12 cellular contexts compared by ENCODE assay signal in the genomic region with DNA sequence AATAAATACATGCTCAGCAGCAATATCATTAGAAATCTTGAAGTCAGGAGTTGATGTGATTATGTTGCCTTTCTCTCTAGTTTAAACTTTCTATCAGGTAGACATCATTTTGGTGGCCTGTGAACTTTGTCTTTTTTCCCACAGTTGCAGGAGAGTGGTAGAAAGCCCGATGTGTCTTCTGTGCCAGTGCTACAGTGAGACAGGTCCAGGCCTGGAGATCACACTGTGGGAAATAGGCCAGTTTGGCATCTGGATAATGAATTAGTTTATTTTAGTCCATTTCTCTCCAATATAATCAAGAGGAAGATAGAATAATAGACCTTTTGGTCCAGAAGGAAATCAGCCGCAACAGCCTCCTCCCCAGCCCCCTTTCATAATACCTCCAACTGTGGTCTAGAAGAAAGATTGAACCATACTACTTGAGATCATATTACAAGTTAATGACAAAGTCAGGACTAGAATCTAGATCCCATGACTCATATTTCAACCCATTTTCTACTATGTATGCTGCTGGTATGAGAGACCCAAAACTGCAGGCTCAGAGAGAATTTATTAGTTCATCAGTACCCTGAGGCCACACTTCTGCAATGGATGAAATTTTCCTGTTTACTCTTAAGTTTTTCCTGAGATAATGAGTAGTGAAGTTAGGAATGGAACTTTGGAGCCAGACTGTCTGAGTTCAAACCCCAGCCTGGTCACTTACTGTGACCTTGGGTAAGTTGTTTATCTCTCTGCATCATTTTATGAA. TPM values are rescaled to one million over a fixed set of nuclear protein-coding genes. Genes with fewer than 3 reads are reported as not detected.
DNase-seq lines count a peak whose midpoint lies in the region; ATAC-seq and TF ChIP-seq lines count a peak whose summit lies in the region.
"Had no signal": no experiment of that assay in that cellular context is flagged by ENCODE, and none has a peak within 500 bp of the region (broad histone marks: within the 10 kb centered on the region; RNA-seq: fewer than 3 reads in every experiment).

No MANE protein-coding gene starts in this region.

- TF ChIP-seq CTCF in HCT116 (IDR thresholded peaks at IDR 0.05 in 2 of 3, conservative IDR thresholded peaks at IDR 0.05 in 1 of 3; ENCODE audit: borderline replicate concordance in 1 of 3, insufficient read depth in 1 of 3, low read depth in 2 of 3, low read length in 2 of 3) (no peak), osteocyte (IDR thresholded peaks at IDR 0.05) (no peak)

- no peak overlapping the region for H3K4me3 Mint-ChIP-seq in osteocyte (ENCODE audit: unreplicated experiment)
- H3K4me3 Mint-ChIP-seq in activated naive CD4-positive, alpha-beta T cell treated with anti-CD3 and anti-CD28 coated beads, Interleukin-2, amount 10 ng/mL, durations not matched to agents 7 days and 5 days: no peak overlapping the region
- H3K4me3 Mint-ChIP-seq: activated CD4-positive, alpha-beta memory T cell treated with anti-CD3 and anti-CD28 coated beads, Interleukin-2, amount 10 ng/mL, durations not matched to agents 7 days and 5 days; memory B cell had no signal

- H3K36me3 ChIP-seq in HCT116 (ENCODE audit: control insufficient read depth in 1 of 2, insufficient read depth in 2 of 2, low read length in 2 of 2): no peaks in the 10 kb centered on the region

- H3K9me2 ChIP-seq in HCT116 (ENCODE audit: insufficient read depth): no peaks in the 10 kb centered on the region; the same call in 1 of the 2 replicates

- CTCF ChIA-PET in HCT116 (lab: Charles Lee): interaction anchor here (1.3 kb wide), 2 partner anchors 66 kb away, joined by 3 to 4 read pairs; no protein-coding TSS in a partner anchor
- CTCF ChIA-PET in activated naive CD4-positive, alpha-beta T cell treated with anti-CD3 and anti-CD28 coated beads, Interleukin-2, amount 10 ng/mL, durations not matched to agents 7 days and 5 days (lab: Charles Lee): no interaction called here

- no peak for TF ChIP-seq RAD21 in HCT116 (IDR thresholded peaks at IDR 0.05; ENCODE audit: low read depth)

- no peak overlapping the region for H2AFZ ChIP-seq in HCT116 (ENCODE audit: low read depth, low read length, poor library complexity, severe bottlenecking)

- H3K4me3 ChIP-seq in HCT116 (replicated peaks in 1 of 2; ENCODE audit: low read depth in 1 of 2, low read length in 2 of 2): no peak overlapping the region

- peak overlapping the region; percentile 39 for H3K4me2 ChIP-seq in HCT116 (ENCODE audit: low read length)

- H4K20me1 ChIP-seq in HCT116 (ENCODE audit: insufficient read depth): peaks cover 48% of the 10 kb centered on the region; the same call in 1 of the 2 replicates

- H3K27ac ChIP-seq in HCT116 (ENCODE audit: low read depth, low read length): peak overlapping the region; percentile 34

- no peaks in the 10 kb centered on the region for H3K9me3 ChIP-seq in HCT116 (ENCODE audit: control insufficient read depth in 1 of 2, insufficient read depth in 1 of 2, low read depth in 1 of 2, low read length in 2 of 2)

- RAD21 ChIA-PET in HCT116 (lab: Charles Lee; ENCODE audit: low non-redundant PET in 1 of 2, low total read pairs in 2 of 2, uncharacterized antibody in 2 of 2, unreplicated experiment in 2 of 2): no interaction called here

- intact Hi-C loops in HCT116 (cut with micrococcal nuclease): no loop called here

- no peak overlapping the region for H3K9ac ChIP-seq in HCT116 (ENCODE audit: low read length)

- H3K27me3 Mint-ChIP-seq in osteocyte (ENCODE audit: unreplicated experiment): no peaks in the 10 kb centered on the region
- no peaks in the 10 kb centered on the region for H3K27me3 Mint-ChIP-seq in activated naive CD4-positive, alpha-beta T cell treated with anti-CD3 and anti-CD28 coated beads, Interleukin-2, amount 10 ng/mL, durations not matched to agents 7 days and 5 days
- H3K27me3 Mint-ChIP-seq: activated CD4-positive, alpha-beta memory T cell treated with anti-CD3 and anti-CD28 coated beads, Interleukin-2, amount 10 ng/mL, durations not matched to agents 7 days and 5 days; memory B cell had no signal

- H3K4me1 ChIP-seq in HCT116 (ENCODE audit: control insufficient read depth in 1 of 2, insufficient read depth in 2 of 2, low read length in 2 of 2): peaks cover 20 to 46% of the 10 kb centered on the region in 2 experiments

- BruUV-seq in HCT116 (replicated peaks; lab: Mats Ljungman, UMichigan): no TSS peak

- H3K36me3 Mint-ChIP-seq in osteocyte (ENCODE audit: unreplicated experiment): no peaks in the 10 kb centered on the region
- H3K36me3 Mint-ChIP-seq in activated naive CD4-positive, alpha-beta T cell treated with anti-CD3 and anti-CD28 coated beads, Interleukin-2, amount 10 ng/mL, durations not matched to agents 7 days and 5 days: peaks cover 10% of the 10 kb centered on the region
- H3K36me3 Mint-ChIP-seq: memory B cell had no signal

- peaks cover 27% of the 10 kb centered on the region for H3K4me1 Mint-ChIP-seq in osteocyte (ENCODE audit: unreplicated experiment)
- H3K4me1 Mint-ChIP-seq in activated naive CD4-positive, alpha-beta T cell treated with anti-CD3 and anti-CD28 coated beads, Interleukin-2, amount 10 ng/mL, durations not matched to agents 7 days and 5 days: peaks cover 31% of the 10 kb centered on the region

- H3K79me2 ChIP-seq in HCT116 (ENCODE audit: insufficient read depth, low read length): peaks cover 100% of the 10 kb centered on the region

- POLR2A ChIA-PET in HCT116 (lab: Charles Lee): no interaction called here

- no peaks in the 10 kb centered on the region for H3K27me3 ChIP-seq in HCT116 (ENCODE audit: insufficient read depth, low read length)

- no peaks in the 10 kb centered on the region for H3K9me3 Mint-ChIP-seq in osteocyte (ENCODE audit: unreplicated experiment)
- H3K9me3 Mint-ChIP-seq in activated naive CD4-positive, alpha-beta T cell treated with anti-CD3 and anti-CD28 coated beads, Interleukin-2, amount 10 ng/mL, durations not matched to agents 7 days and 5 days: no peaks in the 10 kb centered on the region
- H3K9me3 Mint-ChIP-seq: activated CD4-positive, alpha-beta memory T cell treated with anti-CD3 and anti-CD28 coated beads, Interleukin-2, amount 10 ng/mL, durations not matched to agents 7 days and 5 days; memory B cell had no signal

- TF ChIP-seq POLR2A in HCT116 (IDR thresholded peaks at IDR 0.05; ENCODE audit: borderline replicate concordance, extremely low read depth, insufficient read depth, insufficient read length): no peak

- no peak overlapping the region for H3K27ac Mint-ChIP-seq in osteocyte (ENCODE audit: unreplicated experiment)
- H3K27ac Mint-ChIP-seq in activated naive CD4-positive, alpha-beta T cell treated with anti-CD3 and anti-CD28 coated beads, Interleukin-2, amount 10 ng/mL, durations not matched to agents 7 days and 5 days: no peak overlapping the region
- H3K27ac Mint-ChIP-seq: activated CD4-positive, alpha-beta memory T cell treated with anti-CD3 and anti-CD28 coated beads, Interleukin-2, amount 10 ng/mL, durations not matched to agents 7 days and 5 days; memory B cell had no signal

- DNase-seq in AG08396 (ENCODE audit: low spot score) (peak; percentile 65), HCT116 (ENCODE audit: low read depth, low spot score) (no peak), amniotic epithelial cell (ENCODE audit: low read depth) (peak; percentile 80), hepatic stellate cell (ENCODE audit: low spot score) (peak; percentile 49), GOT3 (lab: John Stamatoyannopoulos, UW) (no peak), NCI-H2196 (lab: John Stamatoyannopoulos, UW; ENCODE audit: unreplicated experiment) (no peak), osteocyte (ENCODE audit: extremely low spot score, unreplicated experiment) (no peak)
- DNase-seq in activated naive CD4-positive, alpha-beta T cell treated with anti-CD3 and anti-CD28 coated beads, Interleukin-2, amount 10 ng/mL, durations not matched to agents 7 days and 5 days: no peak
- DNase-seq: activated CD4-positive, alpha-beta memory T cell treated with anti-CD3 and anti-CD28 coated beads, Interleukin-2, amount 10 ng/mL, durations not matched to agents 7 days and 5 days; aorta; NCI-H524 had no signal

- ATAC-seq in HCT116: peak; percentile 61

TF ChIP-seq in HCT116, 20 proteins besides CTCF, POLR2A, EP300 and RAD21:
- no peak for TF ChIP-seq SP1 (IDR thresholded peaks at IDR 0.05; ENCODE audit: low read depth)
- TF ChIP-seq FOSL1 (IDR thresholded peaks at IDR 0.05; ENCODE audit: low read depth): 0 out of 2 replicates have a peak, but pooled peaks have one; percentile 29

RNA-seq across cellular contexts. Expression of gene KCMF1, which starts 20.6 kb away (rescaled TPM):
- 119 TPM for total RNA-seq in HCT116 (2021; ENCODE audit: unreplicated experiment)
- 127 and 128 TPM in 2 replicates for polyA plus RNA-seq in HCT116 (2012)
- total RNA-seq in osteocyte: 67.2 and 73.2 TPM in 2 replicates

Comparison
In these comparisons a context has a peak if more than half of its experiments do, and no peak if none do; other contexts are left out.
1. DNase-seq: peak in AG08396 (single experiment), amniotic epithelial cell (single experiment) and hepatic stellate cell (single experiment); none in HCT116 (single experiment), GOT3 (single experiment), NCI-H2196 (single experiment), osteocyte (single experiment) and activated naive CD4-positive, alpha-beta T cell treated with anti-CD3 and anti-CD28 coated beads, Interleukin-2, amount 10 ng/mL, durations not matched to agents 7 days and 5 days (single experiment).